17 cellular contexts compared by ENCODE assay signal in genomic region chr1:175002910-175003517, GRCh38. TPM values are rescaled to one million over a fixed set of nuclear protein-coding genes. Genes with fewer than 3 reads are reported as not detected.
DNase-seq lines count a peak whose midpoint lies in the region; ATAC-seq and TF ChIP-seq lines count a peak whose summit lies in the region.
"Had no signal": no experiment of that assay in that cellular context is flagged by ENCODE, and none has a peak within 500 bp of the region (broad histone marks: within the 10 kb centered on the region; RNA-seq: fewer than 3 reads in every experiment).

No MANE protein-coding gene starts in this region.

- DNase-seq in activated CD8-positive, alpha-beta T cell treated with anti-CD3 and anti-CD28 coated beads for 36 hours = no peak
- DNase-seq in activated CD8-positive, alpha-beta T cell treated with anti-CD3 and anti-CD28 coated beads, Interleukin-2, amount 10 ng/mL, durations not matched to agents 7 days and 5 days = no peak
- DNase-seq in HEK293T (ENCODE audit: extremely low spot score) = no peak
- no peak for DNase-seq in activated T-helper 2 cell treated with anti-CD3 and anti-CD28 coated beads, Interferon-gamma antibody, Interleukin-2, Interleukin-4, amounts not matched to agents 10 μg/mL and 5 μg/mL and 100 μg/mL, durations not matched to agents 14 hours and 24 hours and 36 hours (ENCODE audit: low spot score)
- no peak for DNase-seq in osteoblast (ENCODE audit: insufficient read length, low spot score, missing footprints)
- DNase-seq in SHP77 (lab: John Stamatoyannopoulos, UW) = no peak
- no peak for DNase-seq in HT-29 (ENCODE audit: low spot score)
- DNase-seq: ACHN, body of pancreas, dorsolateral prefrontal cortex, IMR-90, NCI-H1694, NCI-H524 had no signal

- CTCF ChIA-PET in activated CD8-positive, alpha-beta T cell treated with anti-CD3 and anti-CD28 coated beads for 36 hours (lab: Charles Lee) = interaction anchor here (4.0 kb wide), 1 partner anchor 19 kb away, joined by 21 read pairs; the partner anchor contains the start of gene MRPS14
- CTCF ChIA-PET in activated CD8-positive, alpha-beta T cell treated with anti-CD3 and anti-CD28 coated beads, Interleukin-2, amount 10 ng/mL, durations not matched to agents 7 days and 5 days (lab: Charles Lee) = interaction anchor here (1.5 to 1.7 kb wide), 2 partner anchors 18 to 20 kb away, joined by 3 to 6 read pairs; partner anchors contain the start of gene MRPS14
- CTCF ChIA-PET in HEK293T (lab: Yijun Ruan, JAX) = no interaction called here

- H3K27me3 ChIP-seq in osteoblast (ENCODE audit: insufficient read depth, low read length) = no peaks in the 10 kb centered on the region
- H3K27me3 ChIP-seq: body of pancreas, dorsolateral prefrontal cortex had no signal

- no peaks in the 10 kb centered on the region for H3K9me3 ChIP-seq in osteoblast (ENCODE audit: low read depth, low read length)
- H3K9me3 ChIP-seq: body of pancreas had no signal

- H3K9me3 Mint-ChIP-seq in activated CD8-positive, alpha-beta T cell treated with anti-CD3 and anti-CD28 coated beads for 36 hours = no peaks in the 10 kb centered on the region
- H3K9me3 Mint-ChIP-seq in activated CD8-positive, alpha-beta T cell treated with anti-CD3 and anti-CD28 coated beads, Interleukin-2, amount 10 ng/mL, durations not matched to agents 7 days and 5 days (ENCODE audit: insufficient read depth) = no peaks in the 10 kb centered on the region
- no peaks in the 10 kb centered on the region for H3K9me3 Mint-ChIP-seq in activated T-helper 2 cell treated with anti-CD3 and anti-CD28 coated beads, Interferon-gamma antibody, Interleukin-2, Interleukin-4, amounts not matched to agents 10 μg/mL and 5 μg/mL and 100 μg/mL, durations not matched to agents 14 hours and 24 hours and 36 hours
- H3K9me3 Mint-ChIP-seq: type B pancreatic cell had no signal

- peaks cover 81% of the 10 kb centered on the region for H3K79me2 ChIP-seq in osteoblast (ENCODE audit: insufficient read depth, low read length)

- H3K36me3 ChIP-seq in osteoblast (ENCODE audit: insufficient read depth, low read length) = peaks cover 24% of the 10 kb centered on the region

- peak overlapping the region; percentile 20 for H3K4me2 ChIP-seq in osteoblast (ENCODE audit: insufficient read depth, low read length)

- H3K4me3 ChIP-seq in osteoblast (ENCODE audit: insufficient read depth, low read length) = no peak overlapping the region
- H3K4me3 ChIP-seq: body of pancreas, lung had no signal

- peak overlapping the region; percentile 86 for H3K27ac Mint-ChIP-seq in activated CD8-positive, alpha-beta T cell treated with anti-CD3 and anti-CD28 coated beads for 36 hours
- H3K27ac Mint-ChIP-seq in activated CD8-positive, alpha-beta T cell treated with anti-CD3 and anti-CD28 coated beads, Interleukin-2, amount 10 ng/mL, durations not matched to agents 7 days and 5 days = no peak overlapping the region
- H3K27ac Mint-ChIP-seq in activated T-helper 2 cell treated with anti-CD3 and anti-CD28 coated beads, Interferon-gamma antibody, Interleukin-2, Interleukin-4, amounts not matched to agents 10 μg/mL and 5 μg/mL and 100 μg/mL, durations not matched to agents 14 hours and 24 hours and 36 hours = peak overlapping the region; percentile 61
- H3K27ac Mint-ChIP-seq: type B pancreatic cell had no signal

- H2AFZ ChIP-seq in osteoblast (ENCODE audit: low read length) = no peak overlapping the region

- intact Hi-C loops in activated CD8-positive, alpha-beta T cell treated with anti-CD3 and anti-CD28 coated beads for 36 hours (cut with micrococcal nuclease) = no loop called here
- intact Hi-C loops in activated T-helper 2 cell treated with anti-CD3 and anti-CD28 coated beads, Interferon-gamma antibody, Interleukin-2, Interleukin-4, amounts not matched to agents 10 μg/mL and 5 μg/mL and 100 μg/mL, durations not matched to agents 14 hours and 24 hours and 36 hours (cut with micrococcal nuclease) = no loop called here

- peaks cover 53% of the 10 kb centered on the region for H3K36me3 Mint-ChIP-seq in activated CD8-positive, alpha-beta T cell treated with anti-CD3 and anti-CD28 coated beads for 36 hours (ENCODE audit: low read depth)
- H3K36me3 Mint-ChIP-seq in activated CD8-positive, alpha-beta T cell treated with anti-CD3 and anti-CD28 coated beads, Interleukin-2, amount 10 ng/mL, durations not matched to agents 7 days and 5 days (ENCODE audit: low read depth) = peaks cover 44% of the 10 kb centered on the region
- peaks cover 56% of the 10 kb centered on the region for H3K36me3 Mint-ChIP-seq in activated T-helper 2 cell treated with anti-CD3 and anti-CD28 coated beads, Interferon-gamma antibody, Interleukin-2, Interleukin-4, amounts not matched to agents 10 μg/mL and 5 μg/mL and 100 μg/mL, durations not matched to agents 14 hours and 24 hours and 36 hours (ENCODE audit: low read depth)

- ATAC-seq in activated CD8-positive, alpha-beta T cell treated with anti-CD3 and anti-CD28 coated beads for 36 hours = no peak
- no peak for ATAC-seq in activated CD8-positive, alpha-beta T cell treated with anti-CD3 and anti-CD28 coated beads, Interleukin-2, amount 10 ng/mL, durations not matched to agents 7 days and 5 days
- no peak for ATAC-seq in HG03175 (IDR thresholded peaks at IDR 0.05; ENCODE audit: unreplicated experiment)
- ATAC-seq: body of pancreas, Right ventricle myocardium inferior had no signal

- H3K4me1 Mint-ChIP-seq in activated CD8-positive, alpha-beta T cell treated with anti-CD3 and anti-CD28 coated beads for 36 hours (ENCODE audit: low read depth) = peaks cover 48% of the 10 kb centered on the region
- H3K4me1 Mint-ChIP-seq in activated CD8-positive, alpha-beta T cell treated with anti-CD3 and anti-CD28 coated beads, Interleukin-2, amount 10 ng/mL, durations not matched to agents 7 days and 5 days (ENCODE audit: low read depth) = peaks cover 41% of the 10 kb centered on the region
- peaks cover 44% of the 10 kb centered on the region for H3K4me1 Mint-ChIP-seq in activated T-helper 2 cell treated with anti-CD3 and anti-CD28 coated beads, Interferon-gamma antibody, Interleukin-2, Interleukin-4, amounts not matched to agents 10 μg/mL and 5 μg/mL and 100 μg/mL, durations not matched to agents 14 hours and 24 hours and 36 hours (ENCODE audit: low read depth)

- H3K4me3 Mint-ChIP-seq in activated CD8-positive, alpha-beta T cell treated with anti-CD3 and anti-CD28 coated beads for 36 hours = peak overlapping the region; percentile 59
- no peak overlapping the region for H3K4me3 Mint-ChIP-seq in activated CD8-positive, alpha-beta T cell treated with anti-CD3 and anti-CD28 coated beads, Interleukin-2, amount 10 ng/mL, durations not matched to agents 7 days and 5 days
- H3K4me3 Mint-ChIP-seq in activated T-helper 2 cell treated with anti-CD3 and anti-CD28 coated beads, Interferon-gamma antibody, Interleukin-2, Interleukin-4, amounts not matched to agents 10 μg/mL and 5 μg/mL and 100 μg/mL, durations not matched to agents 14 hours and 24 hours and 36 hours (ENCODE audit: low read depth) = peak overlapping the region; percentile 40

- no peaks in the 10 kb centered on the region for H3K27me3 Mint-ChIP-seq in activated CD8-positive, alpha-beta T cell treated with anti-CD3 and anti-CD28 coated beads for 36 hours
- H3K27me3 Mint-ChIP-seq in activated CD8-positive, alpha-beta T cell treated with anti-CD3 and anti-CD28 coated beads, Interleukin-2, amount 10 ng/mL, durations not matched to agents 7 days and 5 days (ENCODE audit: low read depth) = no peaks in the 10 kb centered on the region
- no peaks in the 10 kb centered on the region for H3K27me3 Mint-ChIP-seq in activated T-helper 2 cell treated with anti-CD3 and anti-CD28 coated beads, Interferon-gamma antibody, Interleukin-2, Interleukin-4, amounts not matched to agents 10 μg/mL and 5 μg/mL and 100 μg/mL, durations not matched to agents 14 hours and 24 hours and 36 hours (ENCODE audit: low read depth)
- H3K27me3 Mint-ChIP-seq: type B pancreatic cell had no signal

- POLR2A ChIA-PET in activated CD8-positive, alpha-beta T cell treated with anti-CD3 and anti-CD28 coated beads for 36 hours (lab: Charles Lee) = interaction anchor here (1.3 to 4.7 kb wide), 3 partner anchors 12 to 33 kb away, joined by 4 to 23 read pairs (median 7); partner anchors contain the start of gene MRPS14
- POLR2A ChIA-PET in activated CD8-positive, alpha-beta T cell treated with anti-CD3 and anti-CD28 coated beads, Interleukin-2, amount 10 ng/mL, durations not matched to agents 7 days and 5 days (lab: Charles Lee) = interaction anchor here (1.0 to 1.4 kb wide), 4 partner anchors 9 to 1135 kb away, joined by 3 to 7 read pairs (median 4); partner anchors contain the start of genes GAS5 and MRPS14
- POLR2A ChIA-PET in HEK293T (lab: Yijun Ruan, JAX) = interaction anchor here (2.2 kb wide), 1 partner anchor 20 kb away, joined by 10 read pairs; the partner anchor contains the start of gene MRPS14

- peaks cover 2% of the 10 kb centered on the region for H4K20me1 ChIP-seq in osteoblast (ENCODE audit: insufficient read depth, low read length)

- TF ChIP-seq CTCF in activated CD8-positive, alpha-beta T cell treated with anti-CD3 and anti-CD28 coated beads for 36 hours (IDR thresholded peaks at IDR 0.05) = no peak
- TF ChIP-seq CTCF in osteoblast (IDR thresholded peaks at IDR 0.05; ENCODE audit: extremely low read depth, low read depth, low read length) = no peak

- peaks cover 12% of the 10 kb centered on the region for H3K4me1 ChIP-seq in osteoblast (ENCODE audit: insufficient read depth, low read length)

- no peak overlapping the region for H3K27ac ChIP-seq in osteoblast (ENCODE audit: low read depth, low read length)
- H3K27ac ChIP-seq: body of pancreas had no signal

TF ChIP-seq in HEK293T, 16 proteins besides CTCF, POLR2A, EP300 and RAD21 (continues in another document):
- peak; percentile 65; the same call in 1 of the 2 replicates for TF ChIP-seq ZNF384 (IDR thresholded peaks at IDR 0.05)
- no peak for TF ChIP-seq FOXM1 (IDR thresholded peaks at IDR 0.05; ENCODE audit: borderline replicate concordance)

RNA-seq across cellular contexts. Expression of gene CACYBP, which starts 3.3 kb away (rescaled TPM):
- 100 to 1,000 TPM; 307 to 346 TPM for total RNA-seq in activated CD8-positive, alpha-beta T cell treated with anti-CD3 and anti-CD28 coated beads for 36 hours
- total RNA-seq in activated CD8-positive, alpha-beta T cell treated with anti-CD3 and anti-CD28 coated beads, Interleukin-2, amount 10 ng/mL, durations not matched to agents 7 days and 5 days = 100 to 1,000 TPM; 209 to 215 TPM
- 311 and 318 TPM in 2 replicates for total RNA-seq in activated T-helper 2 cell treated with anti-CD3 and anti-CD28 coated beads, Interferon-gamma antibody, Interleukin-2, Interleukin-4, amounts not matched to agents 10 μg/mL and 5 μg/mL and 100 μg/mL, durations not matched to agents 14 hours and 24 hours and 36 hours
- 71.7 and 150 TPM in 2 replicates for total RNA-seq in osteoblast
- 210 and 211 TPM in 2 replicates for total RNA-seq in HT-29 (2014; rRNA removed; shearing (Covaris generic))

RNA-seq across cellular contexts. Expression of gene MRPS14, which starts 20.2 kb away (rescaled TPM):
- total RNA-seq in activated CD8-positive, alpha-beta T cell treated with anti-CD3 and anti-CD28 coated beads for 36 hours = 10 to 100 TPM; 42.1 to 45.7 TPM
- total RNA-seq in activated CD8-positive, alpha-beta T cell treated with anti-CD3 and anti-CD28 coated beads, Interleukin-2, amount 10 ng/mL, durations not matched to agents 7 days and 5 days = 10 to 100 TPM; 30.2 to 33.7 TPM
- total RNA-seq in activated T-helper 2 cell treated with anti-CD3 and anti-CD28 coated beads, Interferon-gamma antibody, Interleukin-2, Interleukin-4, amounts not matched to agents 10 μg/mL and 5 μg/mL and 100 μg/mL, durations not matched to agents 14 hours and 24 hours and 36 hours = 31.5 and 32.9 TPM in 2 replicates
- total RNA-seq in osteoblast = 17.1 and 17.7 TPM in 2 replicates
- 18.7 and 18.8 TPM in 2 replicates for total RNA-seq in HT-29 (2014; rRNA removed; shearing (Covaris generic))
